8 cellular contexts compared by ENCODE assay signal in the genomic region with DNA sequence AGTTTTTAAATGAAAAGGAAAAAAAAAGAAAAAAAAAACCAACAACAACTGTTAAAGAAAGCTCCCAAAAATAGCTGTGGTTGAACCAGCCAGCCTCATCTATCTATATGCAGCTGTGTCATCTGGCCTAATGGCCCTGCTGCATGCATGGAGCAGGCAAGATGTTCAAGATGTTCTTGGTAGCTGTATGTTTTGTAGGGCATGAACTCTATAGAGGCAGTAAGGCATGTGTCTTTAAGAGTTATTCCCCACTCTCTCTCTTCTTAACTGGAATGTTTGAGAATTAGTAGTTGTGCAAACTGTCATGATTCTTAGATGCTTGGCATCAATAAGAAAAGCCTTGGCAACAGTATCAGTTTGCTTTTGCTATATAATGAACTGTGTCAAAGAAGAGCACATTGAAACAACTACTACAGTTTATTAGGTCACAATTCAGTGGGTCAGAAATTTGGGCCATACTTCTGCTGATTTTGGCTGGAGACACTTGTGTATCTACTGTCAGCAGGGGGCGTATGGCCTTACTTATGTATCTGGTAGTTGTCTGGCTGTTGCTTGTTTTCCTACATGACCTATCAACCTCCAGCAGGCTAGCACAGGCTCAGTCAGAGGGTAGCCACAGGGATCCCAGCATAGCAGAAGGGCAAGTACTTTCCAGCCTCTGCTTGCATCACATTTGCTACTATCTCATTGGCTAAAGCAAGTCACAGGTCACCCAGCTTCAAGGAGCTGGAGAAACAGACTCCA. TPM values are rescaled to one million over a fixed set of nuclear protein-coding genes. Genes with fewer than 3 reads are reported as not detected.
A peak's percentile ranks its signal among the peaks of the same experiment; 100 is the strongest.
DNase-seq lines count a peak whose midpoint lies in the region; FAIRE-seq and TF ChIP-seq lines count a peak whose summit lies in the region.
"Had no signal": no experiment of that assay in that cellular context is flagged by ENCODE, and none has a peak within 500 bp of the region (broad histone marks: within the 10 kb centered on the region; RNA-seq: fewer than 3 reads in every experiment).

No MANE protein-coding gene starts in this region.

- DNase-seq in GM19239 (ENCODE audit: insufficient read length, low spot score) (no peak), HuH-7.5 (ENCODE audit: low spot score) (peak; percentile 29), astrocyte of the cerebellum (ENCODE audit: low read depth) (no peak), progenitor cell of endocrine pancreas (ENCODE audit: low spot score, unreplicated experiment) (no peak), NCI-H524 treated with DMSO at 0.1 percent for 48 hours (lab: John Stamatoyannopoulos, UW) (no peak), NCI-H2227 (lab: John Stamatoyannopoulos, UW; ENCODE audit: unreplicated experiment) (no peak), SKM-1 (lab: John Stamatoyannopoulos, UW; ENCODE audit: unreplicated experiment) (no peak)

- in situ Hi-C loops in astrocyte of the cerebellum (cut with HindIII; ENCODE audit: low sequenced_read_pairs): no loop called here

- H3K36me3 Mint-ChIP-seq in progenitor cell of endocrine pancreas (ENCODE audit: insufficient read depth): peaks cover 9% of the 10 kb centered on the region

- no peak overlapping the region for H3K27ac Mint-ChIP-seq in progenitor cell of endocrine pancreas

- TF ChIP-seq CTCF in astrocyte of the cerebellum (IDR thresholded peaks at IDR 0.05; ENCODE audit: low read depth, low read length, missing control alignments) (peak; percentile 21), progenitor cell of endocrine pancreas (IDR thresholded peaks at IDR 0.05; ENCODE audit: unreplicated experiment) (peak; percentile 32)

- H3K4me1 Mint-ChIP-seq in progenitor cell of endocrine pancreas (ENCODE audit: low read depth): peaks cover 7% of the 10 kb centered on the region

- H3K27me3 Mint-ChIP-seq in progenitor cell of endocrine pancreas: no peaks in the 10 kb centered on the region

- peaks cover 4% of the 10 kb centered on the region for H3K9me3 Mint-ChIP-seq in progenitor cell of endocrine pancreas (ENCODE audit: low read depth)

- H3K4me3 Mint-ChIP-seq in progenitor cell of endocrine pancreas (ENCODE audit: low read depth): no peak overlapping the region

- H3K4me3 ChIP-seq in astrocyte of the cerebellum (ENCODE audit: low read depth, low read length): no peak overlapping the region
- H3K4me3 ChIP-seq: lung had no signal

- FAIRE-seq in GM19239 (lab: Jason Lieb, UNC): peak; percentile 8

RNA-seq across cellular contexts. Expression of gene LAMP5, which starts 56.1 kb away (rescaled TPM):
- not detected in 2 replicates for total RNA-seq in progenitor cell of endocrine pancreas
